ENCODE assay signal across 22 cellular contexts in the genomic region with DNA sequence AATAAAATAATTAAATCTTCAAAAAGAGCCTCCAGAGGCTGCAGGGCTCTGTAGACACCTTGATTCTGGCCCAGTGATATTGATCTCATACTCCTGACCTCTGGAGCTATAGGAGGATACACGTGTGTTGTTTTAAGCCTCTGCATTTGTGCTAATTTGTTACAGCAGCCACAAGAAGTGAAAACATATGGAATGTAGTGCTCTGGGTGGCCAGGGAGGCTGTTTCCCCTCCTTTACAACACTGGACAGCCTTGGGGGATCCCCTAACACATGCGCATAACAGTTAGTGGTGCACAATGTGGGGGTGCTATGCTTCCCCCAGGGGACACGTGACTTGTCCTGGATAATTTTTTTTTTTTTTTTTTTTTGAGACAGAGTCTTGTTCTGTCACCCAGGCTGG. TPM values are rescaled to one million over a fixed set of nuclear protein-coding genes. Genes with fewer than 3 reads are reported as not detected.
"Had no signal": no experiment of that assay in that cellular context is flagged by ENCODE, and none has a peak within 500 bp of the region (broad histone marks: within the 10 kb centered on the region; RNA-seq: fewer than 3 reads in every experiment).

No MANE protein-coding gene starts in this region.

- H3K27ac ChIP-seq: body of pancreas, esophagus muscularis mucosa, heart right ventricle, spleen, suprapubic skin, tibial artery, upper lobe of right lung had no signal

- H3K9me3 ChIP-seq: body of pancreas, esophagus muscularis mucosa, heart right ventricle, spleen, suprapubic skin, tibial artery, upper lobe of right lung had no signal

- H3K36me3 ChIP-seq: esophagus muscularis mucosa, heart right ventricle, spleen, suprapubic skin, tibial artery, upper lobe of right lung had no signal

- H3K27me3 ChIP-seq: body of pancreas, heart right ventricle, spleen, suprapubic skin, upper lobe of right lung had no signal

- ATAC-seq: activated CD4-positive, CD25-positive, alpha-beta regulatory T cell treated with anti-CD3 and anti-CD28 coated beads, Interleukin-2, amount 50 U/mL, for 24 hours; body of pancreas; heart right ventricle; naive thymus-derived CD8-positive, alpha-beta T cell; right cardiac atrium; upper lobe of right lung had no signal

- H3K4me3 ChIP-seq: body of pancreas, esophagus muscularis mucosa, heart right ventricle, spleen, suprapubic skin, tibial artery, upper lobe of right lung had no signal

- DNase-seq: activated CD4-positive, alpha-beta T cell treated with anti-CD3 and anti-CD28 coated beads for 48 hours; activated CD4-positive, alpha-beta T cell treated with anti-CD3 and anti-CD28 coated beads, Interleukin-2, amount 50 U/mL, for 48 hours; activated CD8-positive, alpha-beta memory T cell treated with anti-CD3 and anti-CD28 coated beads for 24 hours; activated effector memory CD4-positive, alpha-beta T cell treated with Interleukin-2 at 50 U/mL for 16 hours; activated naive CD4-positive, alpha-beta T cell treated with Interleukin-2 at 50 U/mL for 16 hours; anterior cingulate cortex; body of pancreas; dermis blood vessel endothelial cell; effector CD4-positive, alpha-beta T cell; foreskin melanocyte; heart right ventricle; naive thymus-derived CD8-positive, alpha-beta T cell; occipital lobe; spleen; stimulated activated naive CD4-positive, alpha-beta T cell; tibial artery; upper lobe of right lung had no signal

RNA-seq across cellular contexts. Expression of a gene that starts 16.5 kb away (rescaled TPM):
- polyA plus RNA-seq: adipose tissue; heart right ventricle; naive thymus-derived CD8-positive, alpha-beta T cell; right cardiac atrium had no signal

RNA-seq across cellular contexts. Expression of a gene that starts 23.5 kb away (rescaled TPM):
- polyA plus RNA-seq: naive thymus-derived CD8-positive, alpha-beta T cell; right cardiac atrium; spleen had no signal
